ENCODE assay signal across 8 cellular contexts in the genomic region with DNA sequence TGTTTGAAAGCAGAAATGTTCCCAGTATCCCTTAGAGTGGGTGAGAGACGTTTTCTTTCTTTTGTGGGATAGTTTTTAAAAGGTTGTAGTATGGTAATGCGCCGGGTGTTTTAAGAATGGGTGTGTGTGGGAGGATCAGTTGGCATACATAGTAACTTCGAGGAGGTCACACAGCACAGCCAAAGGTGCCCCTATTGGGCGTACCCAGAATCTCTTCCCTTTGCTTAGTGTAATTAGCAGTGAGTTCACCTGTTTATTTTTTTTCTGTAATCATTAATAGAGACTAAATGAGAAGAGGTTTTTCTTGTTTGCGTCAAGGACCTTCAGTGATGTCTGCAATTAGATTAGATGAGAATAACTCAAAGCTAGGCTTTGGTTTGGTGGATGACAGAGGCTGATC. TPM values are rescaled to one million over a fixed set of nuclear protein-coding genes. Genes with fewer than 3 reads are reported as not detected.
DNase-seq lines count a peak whose midpoint lies in the region; ATAC-seq, FAIRE-seq and TF ChIP-seq lines count a peak whose summit lies in the region.

No MANE protein-coding gene starts in this region.

- no peaks in the 10 kb centered on the region for H3K27me3 Mint-ChIP-seq in activated naive CD4-positive, alpha-beta T cell treated with anti-CD3 and anti-CD28 coated beads for 36 hours (ENCODE audit: low read depth)

- H3K4me1 Mint-ChIP-seq in activated naive CD4-positive, alpha-beta T cell treated with anti-CD3 and anti-CD28 coated beads for 36 hours (ENCODE audit: low read depth), result peaks cover 11% of the 10 kb centered on the region

- TF ChIP-seq CTCF in SU-DHL-6 (IDR thresholded peaks at IDR 0.05; ENCODE audit: insufficient read depth, low read length, poor library complexity, severe bottlenecking), result no peak
- no peak for TF ChIP-seq CTCF in transverse colon (IDR thresholded peaks at IDR 0.05)

- peak overlapping the region; percentile 64 for H3K4me3 ChIP-seq in SU-DHL-6 (ENCODE audit: insufficient read depth, low read length, poor library complexity, severe bottlenecking)
- H3K4me3 ChIP-seq in iPS-11a (ENCODE audit: low read depth, low read length), result peak overlapping the region; percentile 78
- peak overlapping the region in 3 of 4 donors; percentile 93 to 94 (median 93) for H3K4me3 ChIP-seq in transverse colon

- no peaks in the 10 kb centered on the region for H3K36me3 Mint-ChIP-seq in activated naive CD4-positive, alpha-beta T cell treated with anti-CD3 and anti-CD28 coated beads for 36 hours (ENCODE audit: low read depth)

- H3K27me3 ChIP-seq in SU-DHL-6 (ENCODE audit: low read length), result no peaks in the 10 kb centered on the region
- H3K27me3 ChIP-seq in transverse colon, result no peaks in the 10 kb centered on the region

- no peak for FAIRE-seq in GM12891 (lab: Jason Lieb, UNC)

- peak overlapping the region; percentile 84 for H2AFZ ChIP-seq in SU-DHL-6 (ENCODE audit: low read depth, low read length, severe bottlenecking)

- H3K27ac ChIP-seq in SU-DHL-6 (ENCODE audit: low read depth, low read length) (peak overlapping the region; percentile 46), transverse colon (peak overlapping the region; percentile 92 to 96 (median 96))

- H3K36me3 ChIP-seq in SU-DHL-6 (ENCODE audit: low read length) (no peaks in the 10 kb centered on the region), transverse colon (no peaks in the 10 kb centered on the region)

- intact Hi-C loops in activated naive CD4-positive, alpha-beta T cell treated with anti-CD3 and anti-CD28 coated beads for 36 hours (cut with micrococcal nuclease), result loop anchor here (2.0 to 5.0 kb wide), 2 partner anchors 319 to 937 kb away; no protein-coding TSS in a partner anchor
- intact Hi-C loops in transverse colon (cut with DNase I; ENCODE audit: low total_unique reads), result no loop called here

- no peaks in the 10 kb centered on the region for H3K9me2 ChIP-seq in SU-DHL-6 (replicated peaks; ENCODE audit: insufficient read depth, low read length)

- TF ChIP-seq POLR2A in transverse colon (IDR thresholded peaks at IDR 0.05), result no peak
- TF ChIP-seq POLR2A in GM12891 (IDR thresholded peaks at IDR 0.05; ENCODE audit: low read depth, low read length), result no peak

- H3K79me2 ChIP-seq in SU-DHL-6 (ENCODE audit: insufficient read depth, low read length), result peaks cover 16% of the 10 kb centered on the region; the same call in 1 of the 2 replicates

- peak overlapping the region; percentile 65 for H3K9ac ChIP-seq in SU-DHL-6 (ENCODE audit: low read length)

- H3K27ac Mint-ChIP-seq in activated naive CD4-positive, alpha-beta T cell treated with anti-CD3 and anti-CD28 coated beads for 36 hours, result no peak overlapping the region

- TF ChIP-seq EP300 in transverse colon (IDR thresholded peaks at IDR 0.05; ENCODE audit: low read depth), result no peak

- no peak overlapping the region for H3K4me3 Mint-ChIP-seq in activated naive CD4-positive, alpha-beta T cell treated with anti-CD3 and anti-CD28 coated beads for 36 hours

- no peaks in the 10 kb centered on the region; the same call in 1 of the 2 replicates for H4K20me1 ChIP-seq in SU-DHL-6 (ENCODE audit: low read depth, low read length)

- H3K9me3 ChIP-seq in SU-DHL-6 (ENCODE audit: insufficient read depth, low read length), result no peaks in the 10 kb centered on the region
- H3K9me3 ChIP-seq in transverse colon, result no peaks in the 10 kb centered on the region

- CTCF ChIA-PET in activated naive CD4-positive, alpha-beta T cell treated with anti-CD3 and anti-CD28 coated beads for 36 hours (lab: Charles Lee), result interaction anchor here (1.0 to 2.3 kb wide), 2 partner anchors 12 to 32 kb away, joined by 3 to 10 read pairs; no protein-coding TSS in a partner anchor

- ATAC-seq in GM21423 (IDR thresholded peaks at IDR 0.05; ENCODE audit: unreplicated experiment), result no peak

- H3K4me2 ChIP-seq in SU-DHL-6 (ENCODE audit: low read depth, low read length, poor library complexity, severe bottlenecking), result peak overlapping the region; percentile 83

- DNase-seq in activated naive CD4-positive, alpha-beta T cell treated with anti-CD3 and anti-CD28 coated beads for 36 hours, result peak; percentile 30
- no peak for DNase-seq in activated naive CD4-positive, alpha-beta T cell (lab: John Stamatoyannopoulos, UW)
- no peak for DNase-seq in transverse colon
- DNase-seq in DMS79 treated with DMSO at 0.1 percent for 48 hours (lab: John Stamatoyannopoulos, UW), result no peak
- DNase-seq in GM12891 (ENCODE audit: insufficient read length, low spot score), result no peak

- 20% methylated on average over 6 of the region's 6 CpGs for WGBS in transverse colon (ENCODE audit: low coverage in 1 of 2), 2 donors

- H3K4me1 ChIP-seq in transverse colon, result peaks cover 0 to 54% (median 44%) of the 10 kb centered on the region in 4 donors

- in situ Hi-C loops in transverse colon (cut with MboI; ENCODE audit: low pct_ligation_motif_present in 1 of 4, low pct_unique_long_range_greater_than_20kb in 1 of 4, low sequenced_read_pairs in 3 of 4), result no loop called here

- no peaks in the 10 kb centered on the region for H3K9me3 Mint-ChIP-seq in activated naive CD4-positive, alpha-beta T cell treated with anti-CD3 and anti-CD28 coated beads for 36 hours

- peaks cover 23% of the 10 kb centered on the region for H3F3A ChIP-seq in SU-DHL-6 (ENCODE audit: insufficient read depth)

TF ChIP-seq in GM12891, 5 proteins besides CTCF, POLR2A, EP300 and RAD21:
- TF ChIP-seq TAF1 (IDR thresholded peaks at IDR 0.05; ENCODE audit: low read depth, low read length) (no peak), POU2F2 (IDR thresholded peaks at IDR 0.05; ENCODE audit: low read depth, low read length) (no peak), SPI1 (IDR thresholded peaks at IDR 0.05; ENCODE audit: low read depth, low read length) (no peak), PAX5 (IDR thresholded peaks at IDR 0.05; ENCODE audit: insufficient read depth, low read length, severe bottlenecking) (no peak), POLR2AphosphoS5 (IDR thresholded peaks at IDR 0.05; ENCODE audit: low read depth, low read length) (no peak)
TF ChIP-seq in GM12891: peak in this region for 0.

RNA-seq across cellular contexts. Expression of a gene that starts 1.5 kb away (rescaled TPM):
- 10 to 100 TPM in 1 of 2 experiments, 1 to 10 TPM in 1; 8.7 to 10.1 TPM for total RNA-seq in activated naive CD4-positive, alpha-beta T cell treated with anti-CD3 and anti-CD28 coated beads for 36 hours
- 10 to 100 TPM in 3 of 4 donors, 1 to 10 TPM in 1; 6.6 to 16.4 (median 13.1) TPM for total RNA-seq in transverse colon
- polyA plus RNA-seq in GM12891 (2012; ENCODE audit: low read depth, missing spikeins), result 2.5 TPM

RNA-seq across cellular contexts. Expression of a gene that starts 3.2 kb away (rescaled TPM):
- total RNA-seq in activated naive CD4-positive, alpha-beta T cell treated with anti-CD3 and anti-CD28 coated beads for 36 hours, result 1 to 10 TPM; 4.7 to 5.2 TPM
- 10 to 100 TPM in 2 of 4 donors, 1 to 10 TPM in 1, under 1 TPM in 1; 0.75 to 12.7 (median 9.6) TPM for total RNA-seq in transverse colon
- polyA plus RNA-seq in GM12891 (2012; ENCODE audit: low read depth, missing spikeins), result 3.4 TPM

RNA-seq across cellular contexts. Expression of a gene that starts 40.1 kb away (rescaled TPM):
- 1 to 10 TPM; 1.6 to 2.4 TPM for total RNA-seq in activated naive CD4-positive, alpha-beta T cell treated with anti-CD3 and anti-CD28 coated beads for 36 hours
- total RNA-seq in transverse colon, result 10 to 100 TPM; 15.0 to 24.5 (median 17.3) TPM
- polyA plus RNA-seq in GM12891 (2012; ENCODE audit: low read depth, missing spikeins), result 38.2 TPM

Comparison
In these comparisons a context has a peak if more than half of its experiments do, and no peak if none do; other contexts are left out.
1. RNA of a gene that starts 40.1 kb away (total RNA-seq): 15.0 to 24.5 TPM in transverse colon; 1.6 to 2.4 TPM in activated naive CD4-positive, alpha-beta T cell treated with anti-CD3 and anti-CD28 coated beads for 36 hours; every median in the first group is over 4 times any median in the second.
2. Peak in every context shown above with its lines, with median percentiles within 50 percentile points of each other: H3K4me3 ChIP-seq.